In genomic region chr12:56724989-56725722, GRCh38 we compare ENCODE assay signal across 8 cellular contexts. TPM values are rescaled to one million over a fixed set of nuclear protein-coding genes. Genes with fewer than 3 reads are reported as not detected.
DNase-seq lines count a peak whose midpoint lies in the region; ATAC-seq lines count a peak whose summit lies in the region.

Gene NACA, minus strand, starts transcription at chr12:56725299. Its CDS starts 778 bp downstream, at chr12:56724521.

- peak within 1 kb of the TSS; percentile 77 for H2AK5ac ChIP-seq in mesendoderm (ENCODE audit: low read length)

- CTCF ChIA-PET in activated CD8-positive, alpha-beta memory T cell treated with anti-CD3 and anti-CD28 coated beads, Interleukin-2, amount 10 ng/mL, durations not matched to agents 7 days and 5 days (lab: Charles Lee) = interaction anchor here (0.6 to 2.4 kb wide), 14 partner anchors 15 to 503 kb away, joined by 3 to 6 read pairs (median 4); partner anchors contain the start of genes HSD17B6, PRIM1, PTGES3 and RNF41

- peak within 1 kb of the TSS; percentile 69 for H3K27ac ChIP-seq in mesendoderm (ENCODE audit: low read depth, low read length)

- H3K27me3 ChIP-seq in NT2/D1 (ENCODE audit: insufficient read depth, insufficient read length) = no peaks in the 10 kb centered on the region
- no peaks in the 10 kb centered on the region for H3K27me3 ChIP-seq in endocrine pancreas (ENCODE audit: control insufficient read depth, insufficient read depth, low read length)
- no peaks in the 10 kb centered on the region for H3K27me3 ChIP-seq in mesendoderm (ENCODE audit: insufficient read depth, low read length, poor library complexity)

- H2BK5ac ChIP-seq in mesendoderm (ENCODE audit: low read length) = peak within 1 kb of the TSS; percentile 86

- peak within 1 kb of the TSS; percentile 97 for H3K56ac ChIP-seq in mesendoderm (ENCODE audit: low read length)

- H3K9me3 ChIP-seq in NT2/D1 (ENCODE audit: insufficient read depth, low read length) (no peaks in the 10 kb centered on the region), endocrine pancreas (ENCODE audit: control insufficient read depth, low read length) (no peaks in the 10 kb centered on the region)

- H3K4me3 ChIP-seq in NT2/D1 (ENCODE audit: insufficient read length, low read depth) = peak within 1 kb of the TSS; percentile 97
- peak within 1 kb of the TSS; percentile 78 for H3K4me3 ChIP-seq in endocrine pancreas (ENCODE audit: control insufficient read depth, insufficient read depth, low read length)
- peak within 1 kb of the TSS; percentile 95 for H3K4me3 ChIP-seq in mesendoderm (ENCODE audit: low read length)

- peaks cover 49% of the 10 kb centered on the region for H3K4me1 Mint-ChIP-seq in activated CD8-positive, alpha-beta memory T cell treated with anti-CD3 and anti-CD28 coated beads, Interleukin-2, amount 10 ng/mL, durations not matched to agents 7 days and 5 days

- H3K4me3 Mint-ChIP-seq in activated CD8-positive, alpha-beta memory T cell treated with anti-CD3 and anti-CD28 coated beads, Interleukin-2, amount 10 ng/mL, durations not matched to agents 7 days and 5 days = peak within 1 kb of the TSS; percentile 98

- H3K23ac ChIP-seq in mesendoderm (ENCODE audit: low read length) = peak within 1 kb of the TSS; percentile 69

- peak; percentile 95 for DNase-seq in COR-L47 (lab: John Stamatoyannopoulos, UW)
- DNase-seq in HUDEP-2 (lab: John Stamatoyannopoulos, UW; ENCODE audit: unreplicated experiment in 76 of 76) = peak; percentile 70 to 98 (median 95)
- peak; percentile 93 for DNase-seq in NT2/D1 (ENCODE audit: low read depth, low spot score)
- peak; percentile 100 for DNase-seq in activated CD8-positive, alpha-beta memory T cell treated with anti-CD3 and anti-CD28 coated beads, Interleukin-2, amount 10 ng/mL, durations not matched to agents 7 days and 5 days
- DNase-seq in mesendoderm = peak; percentile 98
- DNase-seq in stimulated activated CD8-positive, alpha-beta memory T cell treated with anti-CD3 and anti-CD28 coated beads, Interleukin-15, amount 100 ng/mL, for 1 hour (ENCODE audit: low read depth) = peak; percentile 95

- peak; percentile 96 for ATAC-seq in GM21381 (IDR thresholded peaks at IDR 0.05; ENCODE audit: unreplicated experiment)
- ATAC-seq in activated CD8-positive, alpha-beta memory T cell treated with anti-CD3 and anti-CD28 coated beads, Interleukin-2, amount 10 ng/mL, durations not matched to agents 7 days and 5 days = peak; percentile 95

- H3K9ac ChIP-seq in NT2/D1 (ENCODE audit: insufficient read length, low read depth) (peak within 1 kb of the TSS; percentile 99), endocrine pancreas (ENCODE audit: control insufficient read depth, insufficient read depth, low read length) (peak within 1 kb of the TSS; percentile 88), mesendoderm (ENCODE audit: low read length) (peak within 1 kb of the TSS; percentile 100)

- H3K4me2 ChIP-seq in mesendoderm (ENCODE audit: low read length) = peak within 1 kb of the TSS; percentile 99

- peak within 1 kb of the TSS; percentile 93 for H4K5ac ChIP-seq in mesendoderm (ENCODE audit: low read length)

- H3K27ac Mint-ChIP-seq in activated CD8-positive, alpha-beta memory T cell treated with anti-CD3 and anti-CD28 coated beads, Interleukin-2, amount 10 ng/mL, durations not matched to agents 7 days and 5 days = peak within 1 kb of the TSS; percentile 96

- peaks cover 47% of the 10 kb centered on the region for H3K79me2 ChIP-seq in mesendoderm (ENCODE audit: control insufficient read depth, insufficient read depth, low read length)

- H3K36me3 ChIP-seq in NT2/D1 (ENCODE audit: insufficient read depth, insufficient read length, low read length) (peaks cover 65% of the 10 kb centered on the region), endocrine pancreas (ENCODE audit: control insufficient read depth, insufficient read depth, low read length) (no peaks in the 10 kb centered on the region), mesendoderm (ENCODE audit: control insufficient read depth, insufficient read depth, low read length) (peaks cover 2% of the 10 kb centered on the region)

- H3K27me3 Mint-ChIP-seq in activated CD8-positive, alpha-beta memory T cell treated with anti-CD3 and anti-CD28 coated beads, Interleukin-2, amount 10 ng/mL, durations not matched to agents 7 days and 5 days = no peaks in the 10 kb centered on the region

- no peak within 1 kb of the TSS for H2BK15ac ChIP-seq in mesendoderm (replicated peaks; ENCODE audit: low read depth)

- H3K9me3 Mint-ChIP-seq in activated CD8-positive, alpha-beta memory T cell treated with anti-CD3 and anti-CD28 coated beads, Interleukin-2, amount 10 ng/mL, durations not matched to agents 7 days and 5 days (ENCODE audit: low read depth) = no peaks in the 10 kb centered on the region

- peak within 1 kb of the TSS; percentile 92 for H3K18ac ChIP-seq in mesendoderm (ENCODE audit: low read length)

- H3K36me3 Mint-ChIP-seq in activated CD8-positive, alpha-beta memory T cell treated with anti-CD3 and anti-CD28 coated beads, Interleukin-2, amount 10 ng/mL, durations not matched to agents 7 days and 5 days = peaks cover 70% of the 10 kb centered on the region

- peaks cover 11% of the 10 kb centered on the region for H3K79me1 ChIP-seq in mesendoderm (ENCODE audit: low read length)

- no CpG with 5 or more reads among the region's 46 CpGs for WGBS in mesendoderm (ENCODE audit: extremely low coverage, insufficient coverage, low lambda C conversion rate)

- H3K4ac ChIP-seq in mesendoderm (ENCODE audit: low read depth, low read length) = peak within 1 kb of the TSS; percentile 99

- H3K4me1 ChIP-seq in NT2/D1 (ENCODE audit: insufficient read depth, insufficient read length) (peaks cover 14% of the 10 kb centered on the region), endocrine pancreas (ENCODE audit: control insufficient read depth, insufficient read depth, low read length) (peaks cover 15% of the 10 kb centered on the region), mesendoderm (ENCODE audit: control insufficient read depth, low read depth, low read length) (peaks cover 18% of the 10 kb centered on the region)

- H2BK120ac ChIP-seq in mesendoderm (ENCODE audit: low read depth, low read length) = peak within 1 kb of the TSS; percentile 49

- H4K8ac ChIP-seq in mesendoderm (ENCODE audit: low read depth, low read length) = peak within 1 kb of the TSS; percentile 59

RNA-seq across cellular contexts. Expression of gene NACA, which starts in this region (rescaled TPM):
- total RNA-seq in activated CD8-positive, alpha-beta memory T cell treated with anti-CD3 and anti-CD28 coated beads, Interleukin-2, amount 10 ng/mL, durations not matched to agents 7 days and 5 days = 100 to 1,000 TPM; 723 to 803 TPM
- polyA plus RNA-seq in mesendoderm (2013, experiment 1 of 2) = 2,191 TPM
- polyA plus RNA-seq in mesendoderm (2013, experiment 2 of 2) = 2,194 TPM

Comparison
In these comparisons a context has a peak if more than half of its experiments do, and no peak if none do; other contexts are left out.
1. Peak in every context shown above with its lines: DNase-seq, ATAC-seq, H3K4me3 ChIP-seq and H3K27ac ChIP-seq.